28 cellular contexts compared by ENCODE assay signal in genomic region chr14:58285132-58285531, GRCh38. TPM values are rescaled to one million over a fixed set of nuclear protein-coding genes. Genes with fewer than 3 reads are reported as not detected.
A peak's percentile ranks its signal among the peaks of the same experiment; 100 is the strongest.
DNase-seq lines count a peak whose midpoint lies in the region; ATAC-seq and TF ChIP-seq lines count a peak whose summit lies in the region.
"Had no signal": no experiment of that assay in that cellular context is flagged by ENCODE, and none has a peak within 500 bp of the region (broad histone marks: within the 10 kb centered on the region; RNA-seq: fewer than 3 reads in every experiment).

No MANE protein-coding gene starts in this region.

- H3K27me3 Mint-ChIP-seq in activated T-cell treated with anti-CD3 and anti-CD28 coated beads, Interleukin-2, amount 50 U/mL, for 24 hours: no peaks in the 10 kb centered on the region
- H3K27me3 Mint-ChIP-seq in activated T-cell treated with anti-CD3 and anti-CD28 coated beads, Interleukin-2, amount 50 U/mL, for 4 hours (ENCODE audit: low read depth): no peaks in the 10 kb centered on the region
- H3K27me3 Mint-ChIP-seq in IgD-negative memory B cell (no peaks in the 10 kb centered on the region), natural killer cell (ENCODE audit: low read depth in 2 of 2) (no peaks in the 10 kb centered on the region)
- no peaks in the 10 kb centered on the region for H3K27me3 Mint-ChIP-seq in activated naive CD8-positive, alpha-beta T cell
- H3K27me3 Mint-ChIP-seq: B cell; effector memory CD8-positive, alpha-beta T cell had no signal

- H3K27ac Mint-ChIP-seq in activated T-cell treated with anti-CD3 and anti-CD28 coated beads, Interleukin-2, amount 50 U/mL, for 24 hours: peak overlapping the region; percentile 81
- H3K27ac Mint-ChIP-seq in IgD-negative memory B cell: peak overlapping the region in 2 of 3 donors; percentile 1 to 49
- H3K27ac Mint-ChIP-seq in activated naive CD8-positive, alpha-beta T cell: peak overlapping the region; percentile 84
- peak overlapping the region; percentile 4 to 30 for H3K27ac Mint-ChIP-seq in natural killer cell
- H3K27ac Mint-ChIP-seq: B cell had no signal

- H3K9me3 ChIP-seq in upper lobe of right lung: no peaks in the 10 kb centered on the region
- H3K9me3 ChIP-seq: lower lobe of right lung, ovary, Peyer's patch, upper lobe of left lung had no signal

- peaks cover 99% of the 10 kb centered on the region for H3K36me3 Mint-ChIP-seq in activated T-cell treated with anti-CD3 and anti-CD28 coated beads, Interleukin-2, amount 50 U/mL, for 24 hours (ENCODE audit: low read depth)
- H3K36me3 Mint-ChIP-seq in activated T-cell treated with anti-CD3 and anti-CD28 coated beads, Interleukin-2, amount 50 U/mL, for 4 hours (ENCODE audit: insufficient read depth): peaks cover 66% of the 10 kb centered on the region
- H3K36me3 Mint-ChIP-seq in IgD-negative memory B cell: peaks cover 7% of the 10 kb centered on the region
- H3K36me3 Mint-ChIP-seq in activated naive CD8-positive, alpha-beta T cell: peaks cover 19% of the 10 kb centered on the region
- H3K36me3 Mint-ChIP-seq in natural killer cell: peaks cover 33% of the 10 kb centered on the region

- no peaks in the 10 kb centered on the region for H3K27me3 ChIP-seq in upper lobe of right lung
- H3K27me3 ChIP-seq: brain microvascular endothelial cell, ovary, Peyer's patch, upper lobe of left lung had no signal

- H3K4me1 Mint-ChIP-seq in activated T-cell treated with anti-CD3 and anti-CD28 coated beads, Interleukin-2, amount 50 U/mL, for 24 hours (ENCODE audit: low read depth): peaks cover 82% of the 10 kb centered on the region
- H3K4me1 Mint-ChIP-seq in activated T-cell treated with anti-CD3 and anti-CD28 coated beads, Interleukin-2, amount 50 U/mL, for 4 hours (ENCODE audit: low read depth): peaks cover 76% of the 10 kb centered on the region
- H3K4me1 Mint-ChIP-seq in IgD-negative memory B cell: peaks cover 26 to 42% (median 40%) of the 10 kb centered on the region in 3 donors
- H3K4me1 Mint-ChIP-seq in activated naive CD8-positive, alpha-beta T cell (ENCODE audit: low read depth): peaks cover 82% of the 10 kb centered on the region
- peaks cover 69% of the 10 kb centered on the region in 2 donors for H3K4me1 Mint-ChIP-seq in natural killer cell

- no peak for ATAC-seq in activated T-cell treated with anti-CD3 and anti-CD28 coated beads, Interleukin-2, amount 50 U/mL, for 4 hours
- ATAC-seq in natural killer cell: no peak
- no peak for ATAC-seq in upper lobe of right lung
- ATAC-seq: effector memory CD8-positive, alpha-beta T cell; lower lobe of right lung had no signal

- TF ChIP-seq CTCF in natural killer cell (IDR thresholded peaks at IDR 0.05) (no peak), upper lobe of right lung (IDR thresholded peaks at IDR 0.05) (no peak)

- intact Hi-C loops in natural killer cell (cut with micrococcal nuclease) (no loop called here), upper lobe of right lung (cut with DNase I) (no loop called here)

- H3K9me3 Mint-ChIP-seq in activated T-cell treated with anti-CD3 and anti-CD28 coated beads, Interleukin-2, amount 50 U/mL, for 24 hours: no peaks in the 10 kb centered on the region
- no peaks in the 10 kb centered on the region for H3K9me3 Mint-ChIP-seq in activated T-cell treated with anti-CD3 and anti-CD28 coated beads, Interleukin-2, amount 50 U/mL, for 4 hours
- no peaks in the 10 kb centered on the region for H3K9me3 Mint-ChIP-seq in IgD-negative memory B cell
- no peaks in the 10 kb centered on the region for H3K9me3 Mint-ChIP-seq in activated naive CD8-positive, alpha-beta T cell (ENCODE audit: low read depth)
- no peaks in the 10 kb centered on the region for H3K9me3 Mint-ChIP-seq in natural killer cell
- H3K9me3 Mint-ChIP-seq: effector memory CD8-positive, alpha-beta T cell had no signal

- H3K36me3 ChIP-seq in upper lobe of right lung: peaks cover 77% of the 10 kb centered on the region
- H3K36me3 ChIP-seq: ovary had no signal

- H3K4me3 Mint-ChIP-seq in activated T-cell treated with anti-CD3 and anti-CD28 coated beads, Interleukin-2, amount 50 U/mL, for 24 hours: no peak overlapping the region
- H3K4me3 Mint-ChIP-seq in activated T-cell treated with anti-CD3 and anti-CD28 coated beads, Interleukin-2, amount 50 U/mL, for 4 hours: no peak overlapping the region
- H3K4me3 Mint-ChIP-seq in IgD-negative memory B cell: no peak overlapping the region
- peak overlapping the region; percentile 48 for H3K4me3 Mint-ChIP-seq in activated naive CD8-positive, alpha-beta T cell
- no peak overlapping the region for H3K4me3 Mint-ChIP-seq in natural killer cell
- H3K4me3 Mint-ChIP-seq: B cell; effector memory CD8-positive, alpha-beta T cell had no signal

- H3K4me3 ChIP-seq in upper lobe of right lung: no peak overlapping the region
- H3K4me3 ChIP-seq: lower lobe of right lung, ovary, Peyer's patch, upper lobe of left lung had no signal

- H3K27ac ChIP-seq in upper lobe of right lung: no peak overlapping the region
- H3K27ac ChIP-seq: brain microvascular endothelial cell, lower lobe of right lung, ovary, Peyer's patch, upper lobe of left lung had no signal

- peaks cover 38% of the 10 kb centered on the region for H3K4me1 ChIP-seq in upper lobe of right lung

- DNase-seq in activated T-cell treated with anti-CD3 and anti-CD28 coated beads, Interleukin-2, amount 50 U/mL, for 24 hours: no peak
- DNase-seq in activated T-cell treated with anti-CD3 and anti-CD28 coated beads, Interleukin-2, amount 50 U/mL, for 4 hours: no peak
- no peak for DNase-seq in natural killer cell
- no peak for DNase-seq in GM19240 (ENCODE audit: insufficient read length, low spot score)
- no peak for DNase-seq in upper lobe of right lung
- no peak for DNase-seq in pons (ENCODE audit: low spot score)
- DNase-seq: activated CD4-positive, CD25-positive, alpha-beta regulatory T cell treated with anti-CD3 and anti-CD28 coated beads, Interleukin-2, amount 50 U/mL, for 72 hours; activated effector memory CD4-positive, alpha-beta T cell treated with Interleukin-2 at 50 U/mL for 16 hours; brain microvascular endothelial cell; DMS79 treated with DMSO at 0.1 percent for 48 hours; effector memory CD8-positive, alpha-beta T cell; foreskin fibroblast; GF-D8; head of caudate nucleus; IMR-90; lower lobe of right lung; NCI-H1092 treated with DMSO at 0.1 percent for 48 hours; NCI-H1930; NCI-H526 treated with DMSO at 0.1 percent for 48 hours; ovary; Peyer's patch; SHP77 treated with DMSO at 0.1 percent for 48 hours; stimulated activated CD4-positive, alpha-beta T cell treated with anti-CD3 and anti-CD28 coated beads, Interleukin-2, amount 100 ng/mL, for 24 hours; substantia nigra; upper lobe of left lung had no signal

RNA-seq across cellular contexts. Expression of gene ARID4A, which starts 13.2 kb away (rescaled TPM):
- total RNA-seq in activated T-cell treated with anti-CD3 and anti-CD28 coated beads, Interleukin-2, amount 50 U/mL, for 4 hours: 10 to 100 TPM; 12.2 to 17.4 (median 13.2) TPM
- 37.1 TPM for polyA plus RNA-seq in IgD-negative memory B cell
- total RNA-seq in natural killer cell (100 to 1,000 TPM in 1 of 3 donors, 10 to 100 TPM in 2; 89.3 to 113 (median 90.1) TPM), upper lobe of right lung (37.0 TPM)

RNA-seq across cellular contexts. Expression of gene PSMA3, which starts 40.5 kb away (rescaled TPM):
- 100 to 1,000 TPM; 485 to 528 (median 512) TPM for total RNA-seq in activated T-cell treated with anti-CD3 and anti-CD28 coated beads, Interleukin-2, amount 50 U/mL, for 4 hours
- polyA plus RNA-seq in IgD-negative memory B cell: 120 TPM
- total RNA-seq in natural killer cell (100 to 1,000 TPM; 107 to 120 (median 115) TPM), upper lobe of right lung (146 TPM)

Comparison
In these comparisons a context has a peak if more than half of its experiments do, and no peak if none do; other contexts are left out.
1. H3K27ac Mint-ChIP-seq: peak in every context shown above with its lines; median percentile 84 in activated naive CD8-positive, alpha-beta T cell; 81 in activated T-cell treated with anti-CD3 and anti-CD28 coated beads, Interleukin-2, amount 50 U/mL, for 24 hours; 25 in IgD-negative memory B cell; 17 in natural killer cell.